Comparison of ENCODE assay signal across 8 cellular contexts in the genomic region with DNA sequence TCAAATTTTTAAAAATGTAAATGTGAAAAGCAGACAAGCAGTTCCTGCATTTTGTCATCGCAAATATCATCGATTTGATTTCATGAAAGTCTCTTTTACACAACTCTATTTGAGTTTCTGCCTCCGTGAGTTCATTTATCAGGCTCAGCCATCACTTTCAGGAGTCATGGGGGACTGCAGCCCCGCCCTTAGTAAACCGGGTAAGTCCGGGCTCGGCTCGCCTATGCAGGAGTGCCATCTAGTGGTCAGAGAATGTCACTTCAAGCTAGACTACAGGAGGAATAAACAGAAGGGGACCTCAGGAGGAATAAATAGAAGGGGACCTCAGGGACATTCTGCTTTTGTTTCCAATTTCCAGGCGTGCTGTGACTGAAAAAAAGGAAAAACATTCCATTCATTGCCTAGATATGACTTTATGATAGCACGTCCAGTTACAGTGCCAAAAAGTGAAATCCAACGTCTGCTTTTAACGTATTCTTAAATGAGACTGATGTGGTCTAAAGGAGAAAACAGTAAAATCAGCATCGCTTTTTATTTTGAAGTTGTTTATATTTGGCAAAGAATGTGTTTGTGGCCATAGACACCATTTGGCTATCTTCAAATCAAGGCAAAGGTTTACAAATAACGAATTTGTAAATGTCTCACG.
DNase-seq lines count a peak whose midpoint lies in the region; ATAC-seq and TF ChIP-seq lines count a peak whose summit lies in the region.

No MANE protein-coding gene starts in this region.

- H3K9me2 ChIP-seq in GM23338 (ENCODE audit: insufficient read depth) = no peaks in the 10 kb centered on the region

- 12 to 21% methylated on average over 12 to 15 of the region's 15 CpGs for WGBS in gastroesophageal sphincter (ENCODE audit: low coverage in 1 of 2), 2 donors

- no peaks in the 10 kb centered on the region for H3K36me3 ChIP-seq in GM23338 (ENCODE audit: insufficient read depth)
- H3K36me3 ChIP-seq in SJCRH30 = no peaks in the 10 kb centered on the region
- no peaks in the 10 kb centered on the region for H3K36me3 ChIP-seq in gastroesophageal sphincter
- no peaks in the 10 kb centered on the region for H3K36me3 ChIP-seq in osteoblast (ENCODE audit: insufficient read depth, low read length)
- H3K36me3 ChIP-seq in thoracic aorta = no peaks in the 10 kb centered on the region

- peak; percentile 85 for DNase-seq in ELR (ENCODE audit: low read depth)
- peak; percentile 88 for DNase-seq in GM23338 (ENCODE audit: low spot score)
- peak; percentile 15 for DNase-seq in LNCaP clone FGC (ENCODE audit: low read depth)
- peak; percentile 63 to 86 for DNase-seq in SJCRH30
- peak; percentile 5 to 29 (median 12) for DNase-seq in activated naive CD4-positive, alpha-beta T cell (lab: John Stamatoyannopoulos, UW)
- DNase-seq in osteoblast (ENCODE audit: insufficient read length, low spot score, missing footprints) = peak; percentile 79
- DNase-seq in thoracic aorta (ENCODE audit: low spot score) = peak; percentile 29

- H3K9me3 Mint-ChIP-seq in GM23338 = no peaks in the 10 kb centered on the region

- H3K9me3 ChIP-seq in SJCRH30 (replicated peaks) (no peaks in the 10 kb centered on the region), gastroesophageal sphincter (no peaks in the 10 kb centered on the region), osteoblast (ENCODE audit: low read depth, low read length) (no peaks in the 10 kb centered on the region), thoracic aorta (no peaks in the 10 kb centered on the region)

- no peak for TF ChIP-seq EP300 in gastroesophageal sphincter (IDR thresholded peaks at IDR 0.05)

- peak overlapping the region; percentile 33; the same call in 1 of the 2 replicates for H2AFZ ChIP-seq in GM23338
- no peak overlapping the region for H2AFZ ChIP-seq in osteoblast (ENCODE audit: low read length)

- no peaks in the 10 kb centered on the region for H3K27me3 ChIP-seq in GM23338 (ENCODE audit: insufficient read depth)
- no peaks in the 10 kb centered on the region for H3K27me3 ChIP-seq in SJCRH30
- H3K27me3 ChIP-seq in gastroesophageal sphincter = no peaks in the 10 kb centered on the region
- no peaks in the 10 kb centered on the region for H3K27me3 ChIP-seq in osteoblast (ENCODE audit: insufficient read depth, low read length)
- no peaks in the 10 kb centered on the region for H3K27me3 ChIP-seq in thoracic aorta (replicated peaks; ENCODE audit: insufficient read depth)

- no peaks in the 10 kb centered on the region for H3F3A ChIP-seq in GM23338 (replicated peaks; ENCODE audit: low read depth)

- ATAC-seq in GM23338 (peak; percentile 87), gastroesophageal sphincter (peak; percentile 82), thoracic aorta (ENCODE audit: insufficient number of reproducible peaks, low FRiP score, low read depth) (peak; percentile 85)

- TF ChIP-seq CTCF in GM23338 (conservative IDR thresholded peaks at IDR 0.05; ENCODE audit: low read depth in 2 of 2) (peak; percentile 96 to 99), LNCaP clone FGC (IDR thresholded peaks at IDR 0.05; ENCODE audit: control insufficient read depth, extremely low read depth, insufficient read depth) (peak; percentile 90), gastroesophageal sphincter (IDR thresholded peaks at IDR 0.05) (peak; percentile 70 to 94 (median 90)), osteoblast (IDR thresholded peaks at IDR 0.05; ENCODE audit: extremely low read depth, low read depth, low read length) (peak; percentile 96), thoracic aorta (IDR thresholded peaks at IDR 0.05) (peak; percentile 92)

- H4K20me1 ChIP-seq in GM23338 (replicated peaks; ENCODE audit: insufficient read depth) (no peaks in the 10 kb centered on the region), osteoblast (ENCODE audit: insufficient read depth, low read length) (no peaks in the 10 kb centered on the region)

- no peak overlapping the region for H3K27ac Mint-ChIP-seq in GM23338

- H3K4me1 ChIP-seq in GM23338 (ENCODE audit: insufficient read depth) (no peaks in the 10 kb centered on the region), SJCRH30 (no peaks in the 10 kb centered on the region), gastroesophageal sphincter (peaks cover 0 to 45% (median 0%) of the 10 kb centered on the region in 3 donors), osteoblast (ENCODE audit: insufficient read depth, low read length) (no peaks in the 10 kb centered on the region), thoracic aorta (ENCODE audit: control insufficient read depth in 1 of 2, low read depth in 2 of 2) (peaks cover 6 to 45% of the 10 kb centered on the region in 2 donors)

- no peaks in the 10 kb centered on the region for H3K27me3 Mint-ChIP-seq in GM23338 (ENCODE audit: insufficient read depth, low read depth, poor library complexity)

- TF ChIP-seq POLR2A in gastroesophageal sphincter (IDR thresholded peaks at IDR 0.05) = no peak

- H3K4me3 Mint-ChIP-seq in GM23338 = no peak overlapping the region

- H3K4me3 ChIP-seq in GM23338 (peak overlapping the region; percentile 20; the same call in 1 of the 2 replicates), LNCaP clone FGC (ENCODE audit: low read depth, low read length) (no peak overlapping the region), SJCRH30 (no peak overlapping the region), gastroesophageal sphincter (peak overlapping the region; percentile 16 to 36), osteoblast (ENCODE audit: insufficient read depth, low read length) (peak overlapping the region; percentile 4), thoracic aorta (peak overlapping the region; percentile 67)

- no peaks in the 10 kb centered on the region for H3K79me2 ChIP-seq in GM23338 (replicated peaks; ENCODE audit: insufficient read depth)
- no peaks in the 10 kb centered on the region for H3K79me2 ChIP-seq in osteoblast (ENCODE audit: insufficient read depth, low read length)

- H3K4me2 ChIP-seq in GM23338 = no peak overlapping the region
- H3K4me2 ChIP-seq in osteoblast (ENCODE audit: insufficient read depth, low read length) = peak overlapping the region; percentile 51

- H3K4me1 Mint-ChIP-seq in GM23338 = peaks cover 17% of the 10 kb centered on the region

- H3K27ac ChIP-seq in GM23338 (ENCODE audit: low read depth) = no peak overlapping the region
- no peak overlapping the region for H3K27ac ChIP-seq in SJCRH30
- peak overlapping the region in 2 of 4 donors; percentile 6 to 15 for H3K27ac ChIP-seq in gastroesophageal sphincter
- H3K27ac ChIP-seq in osteoblast (ENCODE audit: low read depth, low read length) = no peak overlapping the region
- H3K27ac ChIP-seq in thoracic aorta = peak overlapping the region; percentile 14 to 48

- H3K36me3 Mint-ChIP-seq in GM23338 (ENCODE audit: low read depth) = no peaks in the 10 kb centered on the region

TF ChIP-seq in GM23338, 12 proteins besides CTCF, POLR2A, EP300 and RAD21 (continues in another document):
- TF ChIP-seq CREB1 (CRISPR knock-in tag; IDR thresholded peaks at IDR 0.05; ENCODE audit: low read depth) (no peak), STAT1 (IDR thresholded peaks at IDR 0.05; ENCODE audit: unreplicated experiment) (no peak)
- TF ChIP-seq, protein P1, sequence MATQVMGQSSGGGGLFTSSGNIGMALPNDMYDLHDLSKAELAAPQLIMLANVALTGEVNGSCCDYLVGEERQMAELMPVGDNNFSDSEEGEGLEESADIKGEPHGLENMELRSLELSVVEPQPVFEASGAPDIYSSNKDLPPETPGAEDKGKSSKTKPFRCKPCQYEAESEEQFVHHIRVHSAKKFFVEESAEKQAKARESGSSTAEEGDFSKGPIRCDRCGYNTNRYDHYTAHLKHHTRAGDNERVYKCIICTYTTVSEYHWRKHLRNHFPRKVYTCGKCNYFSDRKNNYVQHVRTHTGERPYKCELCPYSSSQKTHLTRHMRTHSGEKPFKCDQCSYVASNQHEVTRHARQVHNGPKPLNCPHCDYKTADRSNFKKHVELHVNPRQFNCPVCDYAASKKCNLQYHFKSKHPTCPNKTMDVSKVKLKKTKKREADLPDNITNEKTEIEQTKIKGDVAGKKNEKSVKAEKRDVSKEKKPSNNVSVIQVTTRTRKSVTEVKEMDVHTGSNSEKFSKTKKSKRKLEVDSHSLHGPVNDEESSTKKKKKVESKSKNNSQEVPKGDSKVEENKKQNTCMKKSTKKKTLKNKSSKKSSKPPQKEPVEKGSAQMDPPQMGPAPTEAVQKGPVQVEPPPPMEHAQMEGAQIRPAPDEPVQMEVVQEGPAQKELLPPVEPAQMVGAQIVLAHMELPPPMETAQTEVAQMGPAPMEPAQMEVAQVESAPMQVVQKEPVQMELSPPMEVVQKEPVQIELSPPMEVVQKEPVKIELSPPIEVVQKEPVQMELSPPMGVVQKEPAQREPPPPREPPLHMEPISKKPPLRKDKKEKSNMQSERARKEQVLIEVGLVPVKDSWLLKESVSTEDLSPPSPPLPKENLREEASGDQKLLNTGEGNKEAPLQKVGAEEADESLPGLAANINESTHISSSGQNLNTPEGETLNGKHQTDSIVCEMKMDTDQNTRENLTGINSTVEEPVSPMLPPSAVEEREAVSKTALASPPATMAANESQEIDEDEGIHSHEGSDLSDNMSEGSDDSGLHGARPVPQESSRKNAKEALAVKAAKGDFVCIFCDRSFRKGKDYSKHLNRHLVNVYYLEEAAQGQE (IDR thresholded peaks at IDR 0.05; ENCODE audit: unreplicated experiment) = no peak

Comparison
In these comparisons a context has a peak if more than half of its experiments do, and no peak if none do; other contexts are left out.
1. DNase-seq: peak in every context shown above with its lines; median percentile 88 in GM23338; 85 in ELR; 79 in osteoblast; 74 in SJCRH30; 29 in thoracic aorta; 15 in LNCaP clone FGC; 12 in activated naive CD4-positive, alpha-beta T cell.
2. H3K27ac ChIP-seq: peak in thoracic aorta (2 of 2); none in GM23338 (single experiment), SJCRH30 (single experiment) and osteoblast (single experiment).
3. H3K4me3 ChIP-seq: peak in GM23338 (single experiment), gastroesophageal sphincter (2 of 2), osteoblast (single experiment) and thoracic aorta (single experiment); none in LNCaP clone FGC (single experiment) and SJCRH30 (single experiment).
4. Peak in every context shown above with its lines, with median percentiles within 50 percentile points of each other: ATAC-seq and CTCF ChIP-seq.